Comparison of ENCODE assay signal across 9 cellular contexts in the genomic region with DNA sequence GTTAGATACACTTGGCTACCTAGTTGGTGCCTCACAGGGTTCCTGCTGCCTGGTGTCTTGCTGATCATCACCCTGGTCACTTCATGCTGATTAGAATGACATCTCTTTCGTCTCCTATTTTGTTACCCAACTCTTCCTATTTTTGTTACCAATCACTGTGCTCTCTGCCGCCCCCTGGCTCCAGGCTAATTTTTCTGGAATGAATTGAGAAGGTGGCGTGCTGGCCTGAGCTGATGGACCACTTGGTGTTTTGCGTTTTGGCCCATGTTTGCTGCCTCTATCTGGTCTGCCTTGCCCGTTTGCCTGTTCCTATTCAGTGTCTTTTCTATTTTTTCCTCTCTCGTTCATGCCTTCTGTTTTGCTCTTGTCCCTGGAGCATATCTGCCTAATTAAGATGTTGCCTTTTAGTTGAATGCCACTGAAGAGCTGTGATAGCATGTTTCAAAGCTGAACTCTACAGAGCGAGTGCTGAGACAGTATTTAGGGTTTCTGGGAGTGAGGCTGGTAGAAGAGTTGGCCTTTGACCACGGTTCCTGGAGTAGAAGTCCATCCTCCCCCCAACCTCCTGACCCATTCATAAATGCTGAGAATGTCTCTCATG. TPM values are rescaled to one million over a fixed set of nuclear protein-coding genes. Genes with fewer than 3 reads are reported as not detected.
DNase-seq lines count a peak whose midpoint lies in the region; ATAC-seq and TF ChIP-seq lines count a peak whose summit lies in the region.
"Had no signal": no experiment of that assay in that cellular context is flagged by ENCODE, and none has a peak within 500 bp of the region (broad histone marks: within the 10 kb centered on the region; RNA-seq: fewer than 3 reads in every experiment).

No MANE protein-coding gene starts in this region.

- peaks cover 14 to 18% of the 10 kb centered on the region in 2 experiments for H3K4me1 ChIP-seq in neutrophil (ENCODE audit: control insufficient read depth in 1 of 2, insufficient read depth in 1 of 2, low read depth in 1 of 2, low read length in 1 of 2)

- no peak for DNase-seq in HFFc6
- DNase-seq in activated CD4-positive, alpha-beta T cell treated with anti-CD3 and anti-CD28 coated beads for 48 hours: peak; percentile 65
- DNase-seq in epidermal melanocyte (ENCODE audit: insufficient read length, low spot score): peak; percentile 58
- no peak for DNase-seq in NCI-H187 (lab: John Stamatoyannopoulos, UW)
- no peak for DNase-seq in NCI-H146 (lab: John Stamatoyannopoulos, UW)

- no peak for ATAC-seq in HG03196 (IDR thresholded peaks at IDR 0.05; ENCODE audit: unreplicated experiment)

- peaks cover 51% of the 10 kb centered on the region for H3K36me3 ChIP-seq in neutrophil

- peaks cover 38% of the 10 kb centered on the region for H3K4me1 Mint-ChIP-seq in HFFc6 (ENCODE audit: low read depth)

- H3K27ac Mint-ChIP-seq in HFFc6: no peak overlapping the region; the same call in 1 of the 2 replicates

- H3K27ac ChIP-seq in C4-2B (no peak overlapping the region), neutrophil (peak overlapping the region; percentile 47)
- H3K27ac ChIP-seq: epithelial cell of prostate had no signal

- H3K9me3 Mint-ChIP-seq in HFFc6: no peaks in the 10 kb centered on the region

- H3K4me3 ChIP-seq in neutrophil (ENCODE audit: low read depth in 1 of 2, low read length in 1 of 2): no peak overlapping the region

- no peaks in the 10 kb centered on the region for H3K27me3 ChIP-seq in neutrophil

- H3K36me3 Mint-ChIP-seq in HFFc6 (ENCODE audit: low read depth): peaks cover 25% of the 10 kb centered on the region

- H3K27me3 Mint-ChIP-seq in HFFc6 (ENCODE audit: insufficient read depth): peaks cover 2% of the 10 kb centered on the region; the same call in 1 of the 2 replicates

- no peaks in the 10 kb centered on the region for H3K9me3 ChIP-seq in neutrophil

- no peak overlapping the region for H3K4me3 Mint-ChIP-seq in HFFc6

- TF ChIP-seq CTCF in C4-2B (conservative IDR thresholded peaks at IDR 0.05) (peak; percentile 88), HFFc6 (IDR thresholded peaks at IDR 0.05) (peak; percentile 78), neutrophil (IDR thresholded peaks at IDR 0.05) (peak; percentile 38)

RNA-seq across cellular contexts. Expression of a gene that starts 5.9 kb away (rescaled TPM):
- total RNA-seq in HFFc6 (2021; fragmentation: NEBNext Ultra II Directional; extraction: Animal tissue kit (Norgen Biotek cat#: 25700)): 100 to 1,000 TPM; 227 to 271 (median 249) TPM

RNA-seq across cellular contexts. Expression of a gene that starts 12.4 kb away (rescaled TPM):
- total RNA-seq in HFFc6 (2021; fragmentation: NEBNext Ultra II Directional; extraction: Animal tissue kit (Norgen Biotek cat#: 25700)): 10 to 100 TPM; 26.4 to 32.8 (median 28.7) TPM

RNA-seq across cellular contexts. Expression of a gene that starts 18.1 kb away (rescaled TPM):
- total RNA-seq in HFFc6 (2021; fragmentation: NEBNext Ultra II Directional; extraction: Animal tissue kit (Norgen Biotek cat#: 25700)): 10 to 100 TPM; 60.5 to 85.5 (median 75.9) TPM

RNA-seq across cellular contexts. Expression of a gene that starts 56.1 kb away (rescaled TPM):
- not detected for total RNA-seq in HFFc6 (2021; fragmentation: NEBNext Ultra II Directional; extraction: Animal tissue kit (Norgen Biotek cat#: 25700))

RNA-seq across cellular contexts. Expression of a gene that starts 57.7 kb away (rescaled TPM):
- not detected for total RNA-seq in HFFc6 (2021; fragmentation: NEBNext Ultra II Directional; extraction: Animal tissue kit (Norgen Biotek cat#: 25700))

Comparison
In these comparisons a context has a peak if more than half of its experiments do, and no peak if none do; other contexts are left out.
1. CTCF ChIP-seq: peak in every context shown above with its lines; median percentile 88 in C4-2B; 78 in HFFc6; 38 in neutrophil.
2. DNase-seq: peak in activated CD4-positive, alpha-beta T cell treated with anti-CD3 and anti-CD28 coated beads for 48 hours (single experiment) and epidermal melanocyte (single experiment); none in HFFc6 (single experiment), NCI-H187 (0 of 2) and NCI-H146 (single experiment).